In genomic region chr4:184396570-184397515, GRCh38 we compare ENCODE assay signal across 15 cellular contexts.
DNase-seq lines count a peak whose midpoint lies in the region; ATAC-seq lines count a peak whose summit lies in the region.
"Had no signal": no experiment of that assay in that cellular context is flagged by ENCODE, and none has a peak within 500 bp of the region (broad histone marks: within the 10 kb centered on the region; RNA-seq: fewer than 3 reads in every experiment).

No MANE protein-coding gene starts in this region.

- H3K9me3 ChIP-seq in CD4-positive, CD25-positive, alpha-beta regulatory T cell (ENCODE audit: control insufficient read depth in 2 of 2, low read length in 2 of 2), result no peaks in the 10 kb centered on the region
- no peaks in the 10 kb centered on the region for H3K9me3 ChIP-seq in T-helper 17 cell (ENCODE audit: control insufficient read depth, low read length, poor library complexity, severe bottlenecking)
- H3K9me3 ChIP-seq: ascending aorta had no signal

- H3K27me3 Mint-ChIP-seq in CD4-positive, CD25-positive, alpha-beta regulatory T cell, result no peaks in the 10 kb centered on the region
- no peaks in the 10 kb centered on the region for H3K27me3 Mint-ChIP-seq in T-helper 17 cell
- H3K27me3 Mint-ChIP-seq in naive B cell, result no peaks in the 10 kb centered on the region

- no peak overlapping the region for H3K27ac ChIP-seq in CD4-positive, CD25-positive, alpha-beta regulatory T cell (ENCODE audit: insufficient read depth, low read length, poor library complexity, severe bottlenecking)
- H3K27ac ChIP-seq: ascending aorta, C4-2B had no signal

- peaks cover 92% of the 10 kb centered on the region for H3K36me3 ChIP-seq in CD4-positive, CD25-positive, alpha-beta regulatory T cell (ENCODE audit: control insufficient read depth, insufficient read depth, low read length)

- peaks cover 5 to 26% (median 16%) of the 10 kb centered on the region in 4 donors for H3K4me1 Mint-ChIP-seq in CD4-positive, CD25-positive, alpha-beta regulatory T cell
- peaks cover 19% of the 10 kb centered on the region for H3K4me1 Mint-ChIP-seq in T-helper 17 cell
- peaks cover 40 to 68% (median 64%) of the 10 kb centered on the region in 3 donors for H3K4me1 Mint-ChIP-seq in naive B cell

- H3K4me1 ChIP-seq in CD4-positive, CD25-positive, alpha-beta regulatory T cell (ENCODE audit: control insufficient read depth, insufficient read depth, low read length, poor library complexity, severe bottlenecking), result no peaks in the 10 kb centered on the region

- H3K27me3 ChIP-seq in CD4-positive, CD25-positive, alpha-beta regulatory T cell (ENCODE audit: control insufficient read depth, insufficient read depth, low read length), result no peaks in the 10 kb centered on the region
- H3K27me3 ChIP-seq: ascending aorta had no signal

- no peak overlapping the region for H3K4me3 Mint-ChIP-seq in CD4-positive, CD25-positive, alpha-beta regulatory T cell
- no peak overlapping the region for H3K4me3 Mint-ChIP-seq in T-helper 17 cell
- H3K4me3 Mint-ChIP-seq in naive B cell, result peak overlapping the region in 6 of 8 donors; percentile 69 to 89 (median 80)

- peak in 1 of 3 donors; percentile 24 for DNase-seq in CD4-positive, CD25-positive, alpha-beta regulatory T cell
- DNase-seq in T-helper 17 cell (no peak), naive B cell (no peak), cerebellar nuclear complex (lab: John Stamatoyannopoulos, UW) (no peak), NCI-H82 (lab: John Stamatoyannopoulos, UW) (no peak), HCEC 1CT (no peak), NCI-H226 (no peak)
- DNase-seq: effector CD4-positive, alpha-beta T cell; foreskin melanocyte; GF-D8; SHP77 treated with DMSO at 0.1 percent for 48 hours; stimulated activated CD4-positive, alpha-beta T cell treated with anti-CD3 and anti-CD28 coated beads, Interleukin-1b, Interleukin-23, amount 100 ng/mL, for 48 hours had no signal

- no peak for ATAC-seq in CD4-positive, CD25-positive, alpha-beta regulatory T cell (ENCODE audit: low read depth in 2 of 2)
- ATAC-seq in GM18907 (IDR thresholded peaks at IDR 0.05; ENCODE audit: unreplicated experiment), result peak; percentile 15
- no peak for ATAC-seq in T-helper 17 cell
- no peak for ATAC-seq in naive B cell (ENCODE audit: low read depth in 2 of 2)

- no peaks in the 10 kb centered on the region for H3K9me3 Mint-ChIP-seq in CD4-positive, CD25-positive, alpha-beta regulatory T cell
- no peaks in the 10 kb centered on the region for H3K9me3 Mint-ChIP-seq in naive B cell

- peak overlapping the region; percentile 6 to 86 (median 69) for H3K27ac Mint-ChIP-seq in CD4-positive, CD25-positive, alpha-beta regulatory T cell
- H3K27ac Mint-ChIP-seq in T-helper 17 cell (peak overlapping the region; percentile 54), naive B cell (peak overlapping the region; percentile 71 to 99 (median 96))

- H3K36me3 Mint-ChIP-seq in CD4-positive, CD25-positive, alpha-beta regulatory T cell, result peaks cover 77% of the 10 kb centered on the region
- peaks cover 11% of the 10 kb centered on the region for H3K36me3 Mint-ChIP-seq in T-helper 17 cell (ENCODE audit: low read depth)
- peaks cover 43 to 53% of the 10 kb centered on the region in 2 donors for H3K36me3 Mint-ChIP-seq in naive B cell

- H3K4me3 ChIP-seq in CD4-positive, CD25-positive, alpha-beta regulatory T cell (ENCODE audit: low read depth, low read length), result no peak overlapping the region
- H3K4me3 ChIP-seq: ascending aorta had no signal

Comparison
In these comparisons a context has a peak if more than half of its experiments do, and no peak if none do; other contexts are left out.
1. H3K4me3 Mint-ChIP-seq: peak in naive B cell (6 of 8); none in CD4-positive, CD25-positive, alpha-beta regulatory T cell (0 of 4) and T-helper 17 cell (single experiment).
2. Peak in every context shown above with its lines, with median percentiles within 50 percentile points of each other: H3K27ac Mint-ChIP-seq.